ENCODE assay signal across 14 cellular contexts in genomic region chr2:236943068-236943467, GRCh38.
A peak's percentile ranks its signal among the peaks of the same experiment; 100 is the strongest.
DNase-seq lines count a peak whose midpoint lies in the region; ATAC-seq, FAIRE-seq and TF ChIP-seq lines count a peak whose summit lies in the region.
"Had no signal": no experiment of that assay in that cellular context is flagged by ENCODE, and none has a peak within 500 bp of the region (broad histone marks: within the 10 kb centered on the region; RNA-seq: fewer than 3 reads in every experiment).

No MANE protein-coding gene starts in this region.

- no peak overlapping the region for H3K4me3 ChIP-seq in AG04450 (ENCODE audit: low read depth, low read length)
- no peak overlapping the region for H3K4me3 ChIP-seq in bronchial epithelial cell (ENCODE audit: low read depth, low read length)
- H3K4me3 ChIP-seq in lung = no peak overlapping the region
- H3K4me3 ChIP-seq: HAP-1 had no signal

- no peaks in the 10 kb centered on the region for H3K36me3 ChIP-seq in bronchial epithelial cell (ENCODE audit: control insufficient read depth, insufficient read depth, low read length)
- H3K36me3 ChIP-seq in lung (ENCODE audit: control insufficient read depth in 2 of 2, insufficient read depth in 2 of 2, low read length in 2 of 2) = no peaks in the 10 kb centered on the region
- H3K36me3 ChIP-seq: HAP-1 had no signal

- TF ChIP-seq CTCF in AG04450 (IDR thresholded peaks at IDR 0.05; ENCODE audit: low read depth, low read length) = no peak
- no peak for TF ChIP-seq CTCF in bronchial epithelial cell (IDR thresholded peaks at IDR 0.05; ENCODE audit: insufficient read depth, low read length, severe bottlenecking)
- no peak for TF ChIP-seq CTCF in lung (IDR thresholded peaks at IDR 0.05; ENCODE audit: control extremely low read depth, extremely low read depth)

- no peaks in the 10 kb centered on the region for H3K9me3 ChIP-seq in AG04450 (ENCODE audit: control insufficient read depth, insufficient read depth, low read length)
- no peaks in the 10 kb centered on the region for H3K9me3 ChIP-seq in lung (ENCODE audit: control insufficient read depth in 2 of 2, insufficient read depth in 1 of 2, low read length in 1 of 2)
- H3K9me3 ChIP-seq: HAP-1 had no signal

- peaks cover 2% of the 10 kb centered on the region for H3K27me3 ChIP-seq in AG04450 (ENCODE audit: control insufficient read depth, insufficient read depth, low read length)
- H3K27me3 ChIP-seq in bronchial epithelial cell (ENCODE audit: control insufficient read depth, insufficient read depth, low read length) = no peaks in the 10 kb centered on the region
- H3K27me3 ChIP-seq in lung (ENCODE audit: control insufficient read depth, insufficient read depth) = no peaks in the 10 kb centered on the region

- WGBS in lung, 2 donors = 75 to 88% methylated on average over 6 of the region's 6 CpGs

- H3K27ac ChIP-seq in AG04450 (ENCODE audit: low read depth, low read length) (peak overlapping the region; percentile 11), lung (ENCODE audit: low read depth in 1 of 2, low read length in 1 of 2) (no peak overlapping the region)

- DNase-seq in AG04450 (ENCODE audit: low read depth, low spot score) = no peak
- no peak for DNase-seq in bronchial epithelial cell (ENCODE audit: low read depth)
- DNase-seq in lung (ENCODE audit: low spot score) = peak; percentile 7
- no peak for DNase-seq in urothelium cell line (ENCODE audit: low spot score)
- no peak for DNase-seq in effector CD8-positive, alpha-beta T cell (lab: John Stamatoyannopoulos, UW)
- no peak for DNase-seq in activated CD4-positive, CD25-positive, alpha-beta regulatory T cell treated with anti-CD3 and anti-CD28 coated beads, Interleukin-2, amount 50 U/mL, for 72 hours
- DNase-seq in activated CD8-positive, alpha-beta memory T cell treated with anti-CD3 and anti-CD28 coated beads for 24 hours = no peak
- DNase-seq: ACHN; C1 segment of cervical spinal cord; CD4-positive, alpha-beta T cell; GOT3 had no signal

- FAIRE-seq in bronchial epithelial cell (lab: Jason Lieb, UNC) = peak; percentile 70
- peak; percentile 5 for FAIRE-seq in urothelium cell line (lab: Jason Lieb, UNC)
- FAIRE-seq: GM12892, GM19239 had no signal

- H3K4me1 ChIP-seq in lung (ENCODE audit: control insufficient read depth in 2 of 2, insufficient read depth in 2 of 2, low read length in 2 of 2) = peaks cover 0 to 1% of the 10 kb centered on the region in 2 donors
- H3K4me1 ChIP-seq: HAP-1 had no signal

- CTCF ChIA-PET in AG04450 (lab: Charles Lee) = no interaction called here

- POLR2A ChIA-PET in AG04450 (lab: Yijun Ruan, JAX) = no interaction called here

- no peak for ATAC-seq in lung (ENCODE audit: insufficient read depth, low FRiP score)
